Comparison of ENCODE assay signal across 10 cellular contexts in the genomic region with DNA sequence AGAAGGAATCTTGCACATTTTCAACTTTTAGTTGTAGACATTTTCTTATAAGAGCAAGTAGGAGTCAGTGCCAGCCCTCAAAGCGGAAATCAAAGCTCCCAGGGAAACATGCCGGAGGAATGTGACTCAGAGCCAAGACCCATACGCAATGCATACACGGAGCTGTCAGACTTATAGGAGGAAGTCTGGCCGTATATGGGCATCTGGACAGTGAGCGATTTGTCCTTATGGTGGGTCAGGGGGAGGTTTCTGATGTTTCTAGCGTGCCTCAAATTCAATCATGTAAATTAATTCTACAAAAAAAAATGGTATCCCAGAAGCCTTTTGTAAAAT. TPM values are rescaled to one million over a fixed set of nuclear protein-coding genes. Genes with fewer than 3 reads are reported as not detected.
DNase-seq lines count a peak whose midpoint lies in the region; ATAC-seq and TF ChIP-seq lines count a peak whose summit lies in the region.
"Had no signal": no experiment of that assay in that cellular context is flagged by ENCODE, and none has a peak within 500 bp of the region (broad histone marks: within the 10 kb centered on the region; RNA-seq: fewer than 3 reads in every experiment).

No MANE protein-coding gene starts in this region.

- DNase-seq in brain microvascular endothelial cell (peak; percentile 99), kidney glomerular epithelial cell (lab: John Stamatoyannopoulos, UW) (peak; percentile 83), thoracic aorta (ENCODE audit: low spot score) (peak; percentile 29), NCI-H69 (lab: John Stamatoyannopoulos, UW) (no peak), NCI-H2196 treated with DMSO at 0.1 percent for 48 hours (lab: John Stamatoyannopoulos, UW; ENCODE audit: unreplicated experiment) (no peak)
- DNase-seq: immature natural killer cell, MM.1S had no signal

- TF ChIP-seq CTCF in brain microvascular endothelial cell (IDR thresholded peaks at IDR 0.05; ENCODE audit: low read depth, low read length, missing control alignments): no peak
- no peak for TF ChIP-seq CTCF in thoracic aorta (IDR thresholded peaks at IDR 0.05)

- no peak for ATAC-seq in thoracic aorta (ENCODE audit: insufficient number of reproducible peaks, low FRiP score, low read depth)
- ATAC-seq in HG03039 (IDR thresholded peaks at IDR 0.05; ENCODE audit: unreplicated experiment): no peak
- no peak for ATAC-seq in GM19023 (IDR thresholded peaks at IDR 0.05; ENCODE audit: unreplicated experiment)

- in situ Hi-C loops in brain microvascular endothelial cell (cut with HindIII; ENCODE audit: low pct_ligation_motif_present, low sequenced_read_pairs): no loop called here

- H3K9ac ChIP-seq in HUES64 (ENCODE audit: low read depth, low read length): no peak overlapping the region; the same call in 1 of the 2 replicates

- H3K4me3 ChIP-seq in HUES64 (ENCODE audit: low read length) (no peak overlapping the region), brain microvascular endothelial cell (ENCODE audit: low read depth, low read length) (no peak overlapping the region), thoracic aorta (peak overlapping the region; percentile 26)

- peaks cover 4% of the 10 kb centered on the region for H3K36me3 ChIP-seq in HUES64 (ENCODE audit: insufficient read depth, low read length)
- H3K36me3 ChIP-seq in brain microvascular endothelial cell (replicated peaks): peaks cover 11% of the 10 kb centered on the region
- H3K36me3 ChIP-seq in thoracic aorta: peaks cover 6% of the 10 kb centered on the region

- H3K9me3 ChIP-seq in HUES64 (ENCODE audit: insufficient read depth, low read depth, low read length) (no peaks in the 10 kb centered on the region), thoracic aorta (no peaks in the 10 kb centered on the region)

- H3K4me1 ChIP-seq in HUES64 (ENCODE audit: insufficient read depth, low read length) (peaks cover 53% of the 10 kb centered on the region), thoracic aorta (ENCODE audit: control insufficient read depth in 1 of 2, low read depth in 2 of 2) (peaks cover 19 to 42% of the 10 kb centered on the region in 2 donors)

- H3K27me3 ChIP-seq in HUES64 (ENCODE audit: insufficient read depth, low read length): no peaks in the 10 kb centered on the region
- H3K27me3 ChIP-seq in brain microvascular endothelial cell (replicated peaks): no peaks in the 10 kb centered on the region
- H3K27me3 ChIP-seq in thoracic aorta (replicated peaks; ENCODE audit: insufficient read depth): no peaks in the 10 kb centered on the region

- 77% methylated on average over 6 of the region's 7 CpGs for WGBS in HUES64

- H3K27ac ChIP-seq in HUES64 (ENCODE audit: low read depth, low read length) (peak overlapping the region; percentile 28), brain microvascular endothelial cell (peak overlapping the region; percentile 95), thoracic aorta (peak overlapping the region; percentile 92 to 97)

RNA-seq across cellular contexts. Expression of gene CCN2, which starts 3.6 kb away (rescaled TPM):
- 58.0 TPM for polyA plus RNA-seq in HUES64 (2013, experiment 1 of 2)
- 66.7 TPM for polyA plus RNA-seq in HUES64 (2013, experiment 2 of 2)
- 1,000 to 10,000 TPM in 1 of 2 donors, 100 to 1,000 TPM in 1; 821 to 1,207 TPM for total RNA-seq in thoracic aorta
- polyA plus RNA-seq: immature natural killer cell had no signal

Comparison
In these comparisons a context has a peak if more than half of its experiments do, and no peak if none do; other contexts are left out.
1. H3K27ac ChIP-seq: peak in every context shown above with its lines; median percentile 95 in brain microvascular endothelial cell; 94 in thoracic aorta; 28 in HUES64.
2. DNase-seq: peak in brain microvascular endothelial cell (single experiment), kidney glomerular epithelial cell (single experiment) and thoracic aorta (single experiment); none in NCI-H69 (single experiment) and NCI-H2196 treated with DMSO at 0.1 percent for 48 hours (single experiment).